ENCODE assay signal across 2 cellular contexts in the genomic region with DNA sequence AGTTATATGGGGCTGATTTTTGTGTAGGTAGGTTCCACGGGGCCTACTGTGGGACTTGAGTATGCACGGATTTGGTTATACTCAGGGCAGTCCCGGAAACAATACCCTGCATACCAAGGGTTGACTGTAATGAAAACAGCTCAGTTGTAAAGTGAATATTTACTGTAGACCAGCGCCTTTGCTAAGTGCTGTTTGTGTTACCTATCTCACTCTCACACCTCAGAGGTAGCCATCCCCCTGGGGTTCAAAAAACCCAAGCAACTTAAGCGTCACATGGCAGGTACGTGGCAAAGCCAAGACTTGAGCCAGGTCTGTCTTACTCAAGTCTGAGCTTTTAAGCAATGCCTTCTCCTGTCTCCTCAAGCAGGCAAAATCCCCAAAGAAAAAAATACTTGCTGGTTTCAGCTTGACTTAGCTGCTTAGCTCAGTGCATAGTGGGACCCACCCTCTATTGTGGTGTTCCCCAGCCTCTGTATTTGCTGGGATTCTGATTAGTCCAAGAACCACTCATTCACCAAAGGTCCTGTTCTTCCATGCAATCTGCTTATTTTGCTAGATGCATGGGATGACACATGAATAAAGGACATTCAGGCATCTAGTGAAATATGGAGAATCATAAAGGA.
TF ChIP-seq lines count a peak whose summit lies in the region.

No MANE protein-coding gene starts in this region.

TF ChIP-seq in IMR-90, 13 proteins besides CTCF, POLR2A, EP300 and RAD21:
- no peak for TF ChIP-seq USF2 (IDR thresholded peaks at IDR 0.05; ENCODE audit: low read depth, low read length)
- no peak for TF ChIP-seq CHD1 (IDR thresholded peaks at IDR 0.05; ENCODE audit: low read depth, low read length)
- TF ChIP-seq CEBPB (IDR thresholded peaks at IDR 0.05; ENCODE audit: low read depth, low read length): no peak
- no peak for TF ChIP-seq MAFK (IDR thresholded peaks at IDR 0.05; ENCODE audit: low read depth, low read length)
- no peak for TF ChIP-seq RCOR1 (IDR thresholded peaks at IDR 0.05; ENCODE audit: insufficient replicate concordance, low read length)
- no peak for TF ChIP-seq MAZ (IDR thresholded peaks at IDR 0.05; ENCODE audit: borderline replicate concordance, low read depth, low read length)
- no peak for TF ChIP-seq FOS (IDR thresholded peaks at IDR 0.05; ENCODE audit: low read depth, low read length)
- no peak for TF ChIP-seq MXI1 (IDR thresholded peaks at IDR 0.05; ENCODE audit: borderline replicate concordance, low read depth, low read length)
- no peak for TF ChIP-seq SMC3 (IDR thresholded peaks at IDR 0.05; ENCODE audit: low read depth, low read length)
- no peak for TF ChIP-seq NFE2L2 (IDR thresholded peaks at IDR 0.05; ENCODE audit: low read depth, low read length)
- no peak for TF ChIP-seq ELK1 (IDR thresholded peaks at IDR 0.05; ENCODE audit: borderline replicate concordance, low read depth, low read length)
- no peak for TF ChIP-seq RFX5 (IDR thresholded peaks at IDR 0.05; ENCODE audit: low read depth, low read length)
- no peak for TF ChIP-seq BHLHE40 (IDR thresholded peaks at IDR 0.05; ENCODE audit: low read depth, low read length)

TF ChIP-seq in HEK293T, 16 proteins besides CTCF, POLR2A, EP300 and RAD21:
- TF ChIP-seq CTBP1 (IDR thresholded peaks at IDR 0.05; ENCODE audit: borderline replicate concordance) (no peak), SP1 (IDR thresholded peaks at IDR 0.05) (no peak), ZNF384 (IDR thresholded peaks at IDR 0.05) (no peak), L3MBTL2 (conservative IDR thresholded peaks at IDR 0.05) (no peak), FOXK2 (IDR thresholded peaks at IDR 0.05) (no peak), ARNT (IDR thresholded peaks at IDR 0.05) (no peak), HDGF (IDR thresholded peaks at IDR 0.05; ENCODE audit: borderline replicate concordance) (no peak), FOXA1 (IDR thresholded peaks at IDR 0.05) (no peak), NFRKB (IDR thresholded peaks at IDR 0.05) (no peak), ELF4 (IDR thresholded peaks at IDR 0.05) (no peak)
- TF ChIP-seq, protein P1, sequence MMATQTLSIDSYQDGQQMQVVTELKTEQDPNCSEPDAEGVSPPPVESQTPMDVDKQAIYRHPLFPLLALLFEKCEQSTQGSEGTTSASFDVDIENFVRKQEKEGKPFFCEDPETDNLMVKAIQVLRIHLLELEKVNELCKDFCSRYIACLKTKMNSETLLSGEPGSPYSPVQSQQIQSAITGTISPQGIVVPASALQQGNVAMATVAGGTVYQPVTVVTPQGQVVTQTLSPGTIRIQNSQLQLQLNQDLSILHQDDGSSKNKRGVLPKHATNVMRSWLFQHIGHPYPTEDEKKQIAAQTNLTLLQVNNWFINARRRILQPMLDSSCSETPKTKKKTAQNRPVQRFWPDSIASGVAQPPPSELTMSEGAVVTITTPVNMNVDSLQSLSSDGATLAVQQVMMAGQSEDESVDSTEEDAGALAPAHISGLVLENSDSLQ (IDR thresholded peaks at IDR 0.05): no peak
TF ChIP-seq in HEK293T: peak in this region for 0.
